20 cellular contexts compared by ENCODE assay signal in the genomic region with DNA sequence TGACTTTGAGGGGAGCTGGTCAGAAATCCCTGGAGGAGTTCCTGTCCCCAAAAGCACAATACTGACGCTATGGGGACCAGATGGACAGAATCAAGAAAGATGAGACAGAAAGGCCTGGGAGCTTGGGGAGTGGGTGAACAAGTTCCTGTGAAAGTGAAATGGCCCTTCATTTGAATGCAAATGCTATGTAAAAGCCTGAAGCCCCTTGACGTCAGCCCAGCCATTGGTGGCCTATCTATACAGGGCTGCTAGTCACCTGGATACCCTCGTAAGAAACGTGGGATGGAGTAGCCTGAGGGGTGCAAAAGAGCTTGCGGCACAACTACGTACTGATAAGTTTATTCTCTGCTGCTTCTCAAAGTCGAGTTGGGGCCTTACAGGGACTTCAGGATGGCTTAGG. TPM values are rescaled to one million over a fixed set of nuclear protein-coding genes. Genes with fewer than 3 reads are reported as not detected.
DNase-seq lines count a peak whose midpoint lies in the region; ATAC-seq and TF ChIP-seq lines count a peak whose summit lies in the region.
"Had no signal": no experiment of that assay in that cellular context is flagged by ENCODE, and none has a peak within 500 bp of the region (broad histone marks: within the 10 kb centered on the region; RNA-seq: fewer than 3 reads in every experiment).

A gene with protein sequence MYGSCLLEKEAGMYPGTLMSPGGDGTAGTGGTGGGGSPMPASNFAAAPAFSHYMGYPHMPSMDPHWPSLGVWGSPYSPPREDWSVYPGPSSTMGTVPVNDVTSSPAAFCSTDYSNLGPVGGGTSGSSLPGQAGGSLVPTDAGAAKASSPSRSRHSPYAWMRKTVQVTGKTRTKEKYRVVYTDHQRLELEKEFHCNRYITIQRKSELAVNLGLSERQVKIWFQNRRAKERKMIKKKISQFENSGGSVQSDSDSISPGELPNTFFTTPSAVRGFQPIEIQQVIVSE (plus strand): TSS at position 223 of the 400 bp plus-strand sequence. CDS start 201 bp downstream, outside the sequence.

- WGBS in H9 (ENCODE audit: extremely low coverage, insufficient read length, low lambda C conversion rate), result no CpG with 5 or more reads among the region's 7 CpGs

- no peaks in the 10 kb centered on the region for H3K79me1 ChIP-seq in H9 (ENCODE audit: insufficient read depth, low read depth, low read length, poor library complexity, severe bottlenecking)

- no peak within 1 kb of the TSS for H2BK5ac ChIP-seq in H9 (ENCODE audit: insufficient read length, low read length)

- no peaks in the 10 kb centered on the region for H3K9me3 ChIP-seq in H9 (ENCODE audit: control insufficient read depth, low read depth, low read length)

- H2BK15ac ChIP-seq in H9 (ENCODE audit: low read depth, low read length), result no peak within 1 kb of the TSS

- H4K20me1 ChIP-seq in H9 (ENCODE audit: control insufficient read depth, insufficient read depth, insufficient read length), result no peaks in the 10 kb centered on the region

- TF ChIP-seq CTCF in H9 (conservative IDR thresholded peaks at IDR 0.05), result no peak
- TF ChIP-seq CTCF in coronary artery (IDR thresholded peaks at IDR 0.05), result no peak

- no peak within 1 kb of the TSS for H3K23ac ChIP-seq in H9 (ENCODE audit: insufficient read length, low read depth, low read length)

- H3K4ac ChIP-seq in H9 (ENCODE audit: low read depth, low read length), result no peak within 1 kb of the TSS

- H2BK120ac ChIP-seq in H9 (ENCODE audit: low read depth, low read length, poor library complexity, severe bottlenecking), result no peak within 1 kb of the TSS

- no peak within 1 kb of the TSS for H2AK5ac ChIP-seq in H9 (ENCODE audit: insufficient read length, low read length)

- peak within 1 kb of the TSS in 2 of 3 experiments; percentile 12 to 32; a peak in 1 of 7 replicates for H3K27ac Mint-ChIP-seq in H9
- H3K27ac Mint-ChIP-seq in effector memory CD8-positive, alpha-beta T cell, result no peak within 1 kb of the TSS

- H3K23me2 ChIP-seq in H9 (ENCODE audit: insufficient read length, low read depth, low read length, poor library complexity, severe bottlenecking), result peaks cover 11% of the 10 kb centered on the region

- H3K4me3 ChIP-seq in coronary artery, result peak within 1 kb of the TSS; percentile 47
- H3K4me3 ChIP-seq: GM23248 had no signal

- peak within 1 kb of the TSS; percentile 27 for H3K18ac ChIP-seq in H9 (ENCODE audit: insufficient read length, low read depth, low read length)

- H3K4me1 Mint-ChIP-seq in H9, result peaks cover 22 to 38% of the 10 kb centered on the region in 2 experiments
- H3K4me1 Mint-ChIP-seq in effector memory CD8-positive, alpha-beta T cell (ENCODE audit: low read depth in 2 of 2), result peaks cover 4 to 9% of the 10 kb centered on the region in 2 donors

- H4K5ac ChIP-seq in H9 (ENCODE audit: insufficient read length, low read depth, low read length), result no peak within 1 kb of the TSS

- no peak within 1 kb of the TSS for H2BK12ac ChIP-seq in H9 (ENCODE audit: insufficient read length, low read depth, low read length)

- peaks cover 0 to 7% (median 0%) of the 10 kb centered on the region in 3 experiments; a peak in 2 of 7 replicates for H3K36me3 Mint-ChIP-seq in H9 (ENCODE audit: insufficient read depth in 1 of 3, low read depth in 3 of 3)
- H3K36me3 Mint-ChIP-seq in effector memory CD8-positive, alpha-beta T cell (ENCODE audit: insufficient read depth), result no peaks in the 10 kb centered on the region
- H3K36me3 Mint-ChIP-seq: CD8-positive, alpha-beta memory T cell had no signal

- no peak for ATAC-seq in GM21786 (IDR thresholded peaks at IDR 0.05; ENCODE audit: unreplicated experiment)
- ATAC-seq in effector memory CD8-positive, alpha-beta T cell (replicated peaks), result no peak
- ATAC-seq in HG03469 (IDR thresholded peaks at IDR 0.05; ENCODE audit: unreplicated experiment), result no peak

- peak within 1 kb of the TSS; percentile 6 to 66; a peak in 4 of 5 replicates for H3K4me3 Mint-ChIP-seq in H9
- H3K4me3 Mint-ChIP-seq in effector memory CD8-positive, alpha-beta T cell, result no peak within 1 kb of the TSS

- H3K4me2 ChIP-seq in H9 (ENCODE audit: insufficient read depth, insufficient read length, low read length), result peak within 1 kb of the TSS; percentile 27

- no peaks in the 10 kb centered on the region for H3K79me2 ChIP-seq in H9 (ENCODE audit: insufficient read depth, low read length)

- no peak within 1 kb of the TSS for H3T11ph ChIP-seq in H9 (ENCODE audit: low read length)

- peak within 1 kb of the TSS; percentile 11; the same call in 1 of the 2 replicates for H3K14ac ChIP-seq in H9 (ENCODE audit: insufficient read depth, low read length)

- H3K4me1 ChIP-seq in H9 (ENCODE audit: insufficient read depth, low read length), result no peaks in the 10 kb centered on the region; the same call in 1 of the 2 replicates

- H4K91ac ChIP-seq in H9 (ENCODE audit: insufficient read length, low read depth, low read length), result no peak within 1 kb of the TSS

- H3K56ac ChIP-seq in H9 (ENCODE audit: insufficient read length, low read depth, low read length), result no peak within 1 kb of the TSS

- H4K8ac ChIP-seq in H9 (replicated peaks; ENCODE audit: insufficient read length, low read depth, low read length), result no peak within 1 kb of the TSS

- H3K27me3 ChIP-seq in H9 (ENCODE audit: insufficient read depth, low read length), result peaks cover 1% of the 10 kb centered on the region; the same call in 1 of the 2 replicates

- H3K27ac ChIP-seq in H9 (ENCODE audit: insufficient read length, low read depth, low read length) (no peak within 1 kb of the TSS), coronary artery (no peak within 1 kb of the TSS)
- H3K27ac ChIP-seq: C4-2B, GM23248 had no signal

- H3K27me3 Mint-ChIP-seq in H9 (ENCODE audit: low read depth), result peaks cover 32% of the 10 kb centered on the region
- H3K27me3 Mint-ChIP-seq in effector memory CD8-positive, alpha-beta T cell, result peaks cover 22 to 41% of the 10 kb centered on the region in 2 donors

- H3K9ac ChIP-seq in H9 (ENCODE audit: extremely low read depth, insufficient read length, low read length), result no peak within 1 kb of the TSS
- H3K9ac ChIP-seq: GM23248 had no signal

- no peak within 1 kb of the TSS for H2AFZ ChIP-seq in H9 (ENCODE audit: low read length)
- H2AFZ ChIP-seq: GM23248 had no signal

- DNase-seq in ELF-1 (ENCODE audit: low read depth, low spot score), result peak; percentile 83
- peak; percentile 57 for DNase-seq in H9
- DNase-seq in coronary artery (ENCODE audit: low spot score), result no peak
- peak; percentile 56 for DNase-seq in iPS-NIHi11 (ENCODE audit: low spot score)
- DNase-seq in effector memory CD8-positive, alpha-beta T cell, result no peak
- no peak for DNase-seq in DMS153 treated with DMSO at 0.1 percent for 48 hours (lab: John Stamatoyannopoulos, UW; ENCODE audit: unreplicated experiment)
- DNase-seq: Calu3; CD8-positive, alpha-beta memory T cell; DMS53; GM23248; Kasumi-1; NCI-H1694; NCI-H2081 treated with DMSO at 0.1 percent for 48 hours; NCI-H446; NCI-H526; Right ventricle myocardium superior had no signal

- no peak within 1 kb of the TSS for H2BK20ac ChIP-seq in H9 (ENCODE audit: low read depth, low read length, poor library complexity, severe bottlenecking)

- H3K9me3 Mint-ChIP-seq in H9, result peaks cover 0 to 9% of the 10 kb centered on the region in 2 experiments; a peak in 4 of 5 replicates
- no peaks in the 10 kb centered on the region for H3K9me3 Mint-ChIP-seq in effector memory CD8-positive, alpha-beta T cell

RNA-seq across cellular contexts. Expression of the gene that starts here (rescaled TPM):
- total RNA-seq in H9 (2021), result 5.0 and 5.2 TPM in 2 replicates
- total RNA-seq: Calu3; CD8-positive, alpha-beta memory T cell; GM23248; MCF 10A; Right ventricle myocardium superior had no signal

Comparison
In these comparisons a context has a peak if more than half of its experiments do, and no peak if none do; other contexts are left out.
1. DNase-seq: peak in ELF-1 (single experiment), H9 (single experiment) and iPS-NIHi11 (single experiment); none in coronary artery (single experiment), effector memory CD8-positive, alpha-beta T cell (0 of 3) and DMS153 treated with DMSO at 0.1 percent for 48 hours (single experiment).
2. H3K27ac Mint-ChIP-seq: peak in H9 (2 of 3); none in effector memory CD8-positive, alpha-beta T cell (0 of 2).
3. H3K4me3 Mint-ChIP-seq: peak in H9 (2 of 2); none in effector memory CD8-positive, alpha-beta T cell (0 of 2).